28 cellular contexts compared by ENCODE assay signal in the genomic region with DNA sequence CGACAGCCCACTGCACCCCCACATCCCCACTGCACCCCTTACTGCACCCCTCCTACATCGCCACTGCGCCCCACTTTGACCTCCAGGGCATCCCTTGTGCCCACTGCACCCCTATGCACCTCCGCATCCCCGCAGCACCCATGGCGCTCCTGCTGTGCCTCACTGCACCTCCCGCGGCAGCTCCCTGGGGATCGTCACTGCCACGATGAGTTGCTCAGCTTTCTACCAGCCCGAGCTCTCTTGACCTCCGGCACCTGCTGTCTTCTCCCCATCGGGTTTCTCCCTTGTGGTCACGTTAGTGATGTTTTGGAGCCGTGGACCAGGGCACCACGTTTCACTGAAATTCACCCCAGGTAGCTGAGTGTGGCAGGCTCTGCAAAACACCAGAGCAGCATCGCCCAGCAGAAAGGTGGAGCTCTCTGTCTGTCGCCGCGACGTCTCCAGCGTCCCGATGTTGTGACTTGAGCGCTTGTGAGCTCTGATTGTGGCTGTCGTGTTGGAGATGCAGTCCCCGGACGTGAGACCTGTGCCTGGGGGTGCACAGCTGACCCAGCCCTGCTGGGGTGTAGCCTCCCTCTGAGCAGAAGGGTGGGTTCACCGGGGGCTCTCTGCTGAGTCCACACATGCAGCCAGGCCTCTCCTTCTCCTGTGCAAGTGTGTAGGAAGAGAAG.
DNase-seq lines count a peak whose midpoint lies in the region; ATAC-seq and TF ChIP-seq lines count a peak whose summit lies in the region.
"Had no signal": no experiment of that assay in that cellular context is flagged by ENCODE, and none has a peak within 500 bp of the region (broad histone marks: within the 10 kb centered on the region; RNA-seq: fewer than 3 reads in every experiment).

No MANE protein-coding gene starts in this region.

- POLR2A ChIA-PET in activated CD8-positive, alpha-beta T cell treated with anti-CD3 and anti-CD28 coated beads, Interleukin-2, amount 10 ng/mL, durations not matched to agents 7 days and 5 days (lab: Charles Lee) = no interaction called here
- POLR2A ChIA-PET in activated CD8-positive, alpha-beta T cell treated with anti-CD3 and anti-CD28 coated beads for 36 hours (lab: Charles Lee) = interaction anchor here (1.4 kb wide), 1 partner anchor 10 kb away, joined by 5 read pairs; no protein-coding TSS in a partner anchor

- H3K36me3 ChIP-seq in DND-41 (ENCODE audit: insufficient read depth, low read length) = no peaks in the 10 kb centered on the region
- no peaks in the 10 kb centered on the region for H3K36me3 ChIP-seq in tibial artery
- H3K36me3 ChIP-seq: gastroesophageal sphincter, SJSA1, uterus had no signal

- H3K4me1 Mint-ChIP-seq in activated CD8-positive, alpha-beta T cell treated with anti-CD3 and anti-CD28 coated beads, Interleukin-2, amount 10 ng/mL, durations not matched to agents 7 days and 5 days (ENCODE audit: low read depth) = peaks cover 14% of the 10 kb centered on the region
- H3K4me1 Mint-ChIP-seq in activated CD8-positive, alpha-beta T cell treated with anti-CD3 and anti-CD28 coated beads for 36 hours (ENCODE audit: low read depth) = peaks cover 2% of the 10 kb centered on the region
- H3K4me1 Mint-ChIP-seq: activated naive CD8-positive, alpha-beta T cell treated with anti-CD3 and anti-CD28 coated beads for 36 hours; B cell; WTC11 had no signal

- no peaks in the 10 kb centered on the region for H3K36me3 Mint-ChIP-seq in activated CD8-positive, alpha-beta T cell treated with anti-CD3 and anti-CD28 coated beads, Interleukin-2, amount 10 ng/mL, durations not matched to agents 7 days and 5 days (ENCODE audit: low read depth)
- H3K36me3 Mint-ChIP-seq in activated CD8-positive, alpha-beta T cell treated with anti-CD3 and anti-CD28 coated beads for 36 hours (ENCODE audit: low read depth) = no peaks in the 10 kb centered on the region
- H3K36me3 Mint-ChIP-seq: activated naive CD8-positive, alpha-beta T cell treated with anti-CD3 and anti-CD28 coated beads for 36 hours; natural killer cell treated with Interleukin-12 subunit alpha and Interleukin-12 subunit beta and Interleukin-15 and Interleukin-18, amount 100 ng/mL, for 72 hours; WTC11 had no signal

- TF ChIP-seq CTCF in activated CD8-positive, alpha-beta T cell treated with anti-CD3 and anti-CD28 coated beads for 36 hours (IDR thresholded peaks at IDR 0.05) = no peak
- TF ChIP-seq CTCF in DND-41 (IDR thresholded peaks at IDR 0.05; ENCODE audit: borderline replicate concordance, extremely low read depth, low read length, poor library complexity, severe bottlenecking) = no peak
- TF ChIP-seq CTCF in tibial artery (IDR thresholded peaks at IDR 0.05) = no peak

- H3K9me3 ChIP-seq in DND-41 (ENCODE audit: insufficient read depth, low read length, severe bottlenecking) = no peaks in the 10 kb centered on the region
- no peaks in the 10 kb centered on the region for H3K9me3 ChIP-seq in tibial artery
- H3K9me3 ChIP-seq: gastroesophageal sphincter, SJSA1, testis, uterus had no signal

- no peak overlapping the region for H3K4me3 Mint-ChIP-seq in activated CD8-positive, alpha-beta T cell treated with anti-CD3 and anti-CD28 coated beads, Interleukin-2, amount 10 ng/mL, durations not matched to agents 7 days and 5 days
- no peak overlapping the region for H3K4me3 Mint-ChIP-seq in activated CD8-positive, alpha-beta T cell treated with anti-CD3 and anti-CD28 coated beads for 36 hours
- H3K4me3 Mint-ChIP-seq: activated naive CD8-positive, alpha-beta T cell treated with anti-CD3 and anti-CD28 coated beads for 36 hours; B cell; natural killer cell treated with Interleukin-12 subunit alpha and Interleukin-12 subunit beta and Interleukin-15 and Interleukin-18, amount 100 ng/mL, for 72 hours; WTC11 had no signal

- no peak overlapping the region for H3K9ac ChIP-seq in DND-41 (ENCODE audit: low read depth, low read length)

- no peaks in the 10 kb centered on the region; the same call in 1 of the 2 replicates for H4K20me1 ChIP-seq in DND-41 (ENCODE audit: insufficient read depth, low read length)

- H3K79me2 ChIP-seq in DND-41 (ENCODE audit: insufficient read depth, low read length) = no peaks in the 10 kb centered on the region

- no peak overlapping the region for H2AFZ ChIP-seq in DND-41 (ENCODE audit: low read depth, low read length)

- no peak overlapping the region for H3K27ac Mint-ChIP-seq in activated CD8-positive, alpha-beta T cell treated with anti-CD3 and anti-CD28 coated beads, Interleukin-2, amount 10 ng/mL, durations not matched to agents 7 days and 5 days
- no peak overlapping the region for H3K27ac Mint-ChIP-seq in activated CD8-positive, alpha-beta T cell treated with anti-CD3 and anti-CD28 coated beads for 36 hours
- H3K27ac Mint-ChIP-seq: activated naive CD8-positive, alpha-beta T cell treated with anti-CD3 and anti-CD28 coated beads for 36 hours; B cell; natural killer cell treated with Interleukin-12 subunit alpha and Interleukin-12 subunit beta and Interleukin-15 and Interleukin-18, amount 100 ng/mL, for 72 hours; WTC11 had no signal

- CTCF ChIA-PET in activated CD8-positive, alpha-beta T cell treated with anti-CD3 and anti-CD28 coated beads, Interleukin-2, amount 10 ng/mL, durations not matched to agents 7 days and 5 days (lab: Charles Lee) = interaction anchor here (0.7 to 1.3 kb wide), 4 partner anchors 10 to 52 kb away, joined by 3 to 5 read pairs (median 3); no protein-coding TSS in a partner anchor
- CTCF ChIA-PET in activated CD8-positive, alpha-beta T cell treated with anti-CD3 and anti-CD28 coated beads for 36 hours (lab: Charles Lee) = no interaction called here

- H3K4me3 ChIP-seq in DND-41 (ENCODE audit: low read depth in 1 of 2, low read length in 2 of 2) (no peak overlapping the region), tibial artery (no peak overlapping the region)
- H3K4me3 ChIP-seq: gastroesophageal sphincter, SJSA1, testis, uterus had no signal

- peak; percentile 10 for ATAC-seq in activated CD8-positive, alpha-beta T cell treated with anti-CD3 and anti-CD28 coated beads, Interleukin-2, amount 10 ng/mL, durations not matched to agents 7 days and 5 days
- no peak for ATAC-seq in activated CD8-positive, alpha-beta T cell treated with anti-CD3 and anti-CD28 coated beads for 36 hours
- ATAC-seq in DND-41 (ENCODE audit: insufficient read depth, low read depth) = peak; percentile 18; the same call in 1 of the 3 replicates
- no peak for ATAC-seq in left lobe of liver
- no peak for ATAC-seq in HG03460 (IDR thresholded peaks at IDR 0.05; ENCODE audit: unreplicated experiment)
- ATAC-seq: gastroesophageal sphincter; left cardiac atrium; natural killer cell treated with Interleukin-12 subunit alpha and Interleukin-12 subunit beta and Interleukin-15 and Interleukin-18, amount 100 ng/mL, for 72 hours; WTC11 had no signal

- H3K4me1 ChIP-seq in DND-41 (ENCODE audit: insufficient read depth, low read length) (peaks cover under 1% of the 10 kb centered on the region; the same call in 1 of the 2 replicates), tibial artery (no peaks in the 10 kb centered on the region)
- H3K4me1 ChIP-seq: gastroesophageal sphincter, testis, uterus had no signal

- no peaks in the 10 kb centered on the region for H3K9me3 Mint-ChIP-seq in activated CD8-positive, alpha-beta T cell treated with anti-CD3 and anti-CD28 coated beads, Interleukin-2, amount 10 ng/mL, durations not matched to agents 7 days and 5 days (ENCODE audit: insufficient read depth)
- H3K9me3 Mint-ChIP-seq in activated CD8-positive, alpha-beta T cell treated with anti-CD3 and anti-CD28 coated beads for 36 hours = no peaks in the 10 kb centered on the region
- H3K9me3 Mint-ChIP-seq: activated naive CD8-positive, alpha-beta T cell treated with anti-CD3 and anti-CD28 coated beads for 36 hours; natural killer cell treated with Interleukin-12 subunit alpha and Interleukin-12 subunit beta and Interleukin-15 and Interleukin-18, amount 100 ng/mL, for 72 hours had no signal

- H3K27me3 ChIP-seq in DND-41 (ENCODE audit: insufficient read depth, low read length, poor library complexity) (no peaks in the 10 kb centered on the region), tibial artery (peaks cover 0 to 11% of the 10 kb centered on the region in 2 donors)
- H3K27me3 ChIP-seq: SJSA1, testis, uterus had no signal

- no peak for DNase-seq in activated CD8-positive, alpha-beta T cell treated with anti-CD3 and anti-CD28 coated beads, Interleukin-2, amount 10 ng/mL, durations not matched to agents 7 days and 5 days
- no peak for DNase-seq in activated CD8-positive, alpha-beta T cell treated with anti-CD3 and anti-CD28 coated beads for 36 hours
- DNase-seq in DND-41 = no peak
- peak; percentile 42 for DNase-seq in left lobe of liver (ENCODE audit: low spot score)
- DNase-seq in tibial artery = peak; percentile 10 to 61
- DNase-seq in foreskin melanocyte = no peak
- no peak for DNase-seq in COLO668 (lab: John Stamatoyannopoulos, UW; ENCODE audit: unreplicated experiment)
- DNase-seq: ACHN; activated CD4-positive, alpha-beta T cell treated with anti-CD3 and anti-CD28 coated beads, Interleukin-2, amount 50 U/mL, for 1 hour; activated naive CD8-positive, alpha-beta T cell treated with anti-CD3 and anti-CD28 coated beads for 36 hours; anterior cingulate cortex; DMS153; HCEC 1CT; left cardiac atrium; mammary epithelial cell; NCI-H1048; NCI-H1694 treated with DMSO at 0.1 percent for 48 hours; NCI-H446 treated with DMSO at 0.1 percent for 48 hours; NCI-H774; RPMI8226; testis had no signal

- intact Hi-C loops in activated CD8-positive, alpha-beta T cell treated with anti-CD3 and anti-CD28 coated beads for 36 hours (cut with micrococcal nuclease) = no loop called here
- intact Hi-C loops in tibial artery (cut with DNase I; ENCODE audit: low total_unique reads) = no loop called here

- H3K27ac ChIP-seq in DND-41 (ENCODE audit: low read length) (no peak overlapping the region), tibial artery (no peak overlapping the region)
- H3K27ac ChIP-seq: gastroesophageal sphincter, SJSA1, testis, uterus had no signal

- H3K27me3 Mint-ChIP-seq in activated CD8-positive, alpha-beta T cell treated with anti-CD3 and anti-CD28 coated beads, Interleukin-2, amount 10 ng/mL, durations not matched to agents 7 days and 5 days (ENCODE audit: low read depth) = peaks cover 7% of the 10 kb centered on the region
- peaks cover 2% of the 10 kb centered on the region for H3K27me3 Mint-ChIP-seq in activated CD8-positive, alpha-beta T cell treated with anti-CD3 and anti-CD28 coated beads for 36 hours
- H3K27me3 Mint-ChIP-seq: activated naive CD8-positive, alpha-beta T cell treated with anti-CD3 and anti-CD28 coated beads for 36 hours had no signal

- H3K4me2 ChIP-seq in DND-41 (ENCODE audit: insufficient read depth, low read length) = no peak overlapping the region

Comparison
In these comparisons a context has a peak if more than half of its experiments do, and no peak if none do; other contexts are left out.
1. ATAC-seq: peak in activated CD8-positive, alpha-beta T cell treated with anti-CD3 and anti-CD28 coated beads, Interleukin-2, amount 10 ng/mL, durations not matched to agents 7 days and 5 days (single experiment) and DND-41 (single experiment); none in activated CD8-positive, alpha-beta T cell treated with anti-CD3 and anti-CD28 coated beads for 36 hours (single experiment), left lobe of liver (single experiment) and HG03460 (single experiment).
2. DNase-seq: peak in left lobe of liver (single experiment) and tibial artery (2 of 2); none in activated CD8-positive, alpha-beta T cell treated with anti-CD3 and anti-CD28 coated beads, Interleukin-2, amount 10 ng/mL, durations not matched to agents 7 days and 5 days (single experiment), activated CD8-positive, alpha-beta T cell treated with anti-CD3 and anti-CD28 coated beads for 36 hours (single experiment), DND-41 (single experiment), foreskin melanocyte (single experiment) and COLO668 (single experiment).